In the genomic region with DNA sequence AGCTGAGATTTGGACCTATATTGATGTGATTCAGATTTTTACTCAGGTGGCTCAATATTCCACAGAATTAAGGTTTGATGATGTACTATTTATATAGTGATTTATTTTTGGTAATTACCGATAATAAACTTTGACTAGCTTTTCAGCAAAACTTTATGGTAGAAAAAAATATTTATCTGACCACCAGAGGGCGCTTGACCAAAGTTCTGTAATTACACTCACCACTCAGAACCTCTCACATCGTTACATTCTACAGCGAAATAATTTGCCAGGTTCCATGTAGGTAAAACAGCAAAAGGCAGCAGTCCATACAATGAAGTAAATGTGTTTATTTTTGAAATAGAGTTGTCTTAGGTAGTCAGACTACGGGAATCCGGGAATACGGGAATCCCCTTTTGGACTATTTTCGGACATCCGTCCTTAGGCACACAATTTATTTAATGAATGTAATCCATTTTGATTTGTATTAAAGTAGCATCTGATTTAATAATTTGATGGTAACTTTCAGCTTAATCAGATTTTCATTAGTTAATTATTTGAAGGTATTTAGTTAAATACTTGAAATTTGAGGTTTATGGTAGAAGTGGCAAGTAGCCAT, we compare ENCODE assay signal across 7 cellular contexts.
DNase-seq lines count a peak whose midpoint lies in the region; ATAC-seq and TF ChIP-seq lines count a peak whose summit lies in the region.

No MANE protein-coding gene starts in this region.

- DNase-seq in COLO829 (ENCODE audit: low spot score) (peak; percentile 23), GM13977 (ENCODE audit: low spot score) (peak; percentile 23), NOMO-1 treated with DMSO at 0.1 percent for 48 hours (lab: John Stamatoyannopoulos, UW; ENCODE audit: unreplicated experiment) (peak; percentile 2), cortex of kidney (lab: John Stamatoyannopoulos, UW) (no peak)
- DNase-seq in effector memory CD8-positive, alpha-beta T cell: peak; percentile 13 to 29 (median 15)
- no peak for DNase-seq in activated naive CD4-positive, alpha-beta T cell treated with Interleukin-2 at 50 U/mL for 16 hours

- in situ Hi-C loops in GM13977 (cut with MboI; ENCODE audit: low pct_unique_long_range_greater_than_20kb, low sequenced_read_pairs, unreplicated experiment): no loop called here

- H3K27ac Mint-ChIP-seq in effector memory CD8-positive, alpha-beta T cell: no peak overlapping the region
- H3K27ac Mint-ChIP-seq in nephron: no peak overlapping the region

- TF ChIP-seq CTCF in GM13977 (IDR thresholded peaks at IDR 0.05; ENCODE audit: extremely low read depth, insufficient read depth, missing control alignments) (peak; percentile 55), nephron (IDR thresholded peaks at IDR 0.05; ENCODE audit: unreplicated experiment in 3 of 3) (peak; percentile 57 to 68 (median 67))

- H3K36me3 Mint-ChIP-seq in effector memory CD8-positive, alpha-beta T cell (ENCODE audit: insufficient read depth): peaks cover 3% of the 10 kb centered on the region
- peaks cover 3% of the 10 kb centered on the region for H3K36me3 Mint-ChIP-seq in nephron (ENCODE audit: low read depth)

- H3K27me3 Mint-ChIP-seq in effector memory CD8-positive, alpha-beta T cell: no peaks in the 10 kb centered on the region
- no peaks in the 10 kb centered on the region for H3K27me3 Mint-ChIP-seq in nephron (ENCODE audit: low read depth)

- no peak for ATAC-seq in effector memory CD8-positive, alpha-beta T cell (replicated peaks)

- no peak overlapping the region for H3K4me3 Mint-ChIP-seq in effector memory CD8-positive, alpha-beta T cell
- H3K4me3 Mint-ChIP-seq in nephron: no peak overlapping the region

- H3K9me3 Mint-ChIP-seq in effector memory CD8-positive, alpha-beta T cell: no peaks in the 10 kb centered on the region
- H3K9me3 Mint-ChIP-seq in nephron: peaks cover 4% of the 10 kb centered on the region

- no peaks in the 10 kb centered on the region for H3K4me1 Mint-ChIP-seq in effector memory CD8-positive, alpha-beta T cell (ENCODE audit: low read depth in 2 of 2)
- no peaks in the 10 kb centered on the region for H3K4me1 Mint-ChIP-seq in nephron

Comparison
In these comparisons a context has a peak if more than half of its experiments do, and no peak if none do; other contexts are left out.
1. DNase-seq: peak in COLO829 (single experiment), GM13977 (single experiment), NOMO-1 treated with DMSO at 0.1 percent for 48 hours (single experiment) and effector memory CD8-positive, alpha-beta T cell (3 of 3); none in cortex of kidney (single experiment) and activated naive CD4-positive, alpha-beta T cell treated with Interleukin-2 at 50 U/mL for 16 hours (single experiment).